ENCODE assay signal across 12 cellular contexts in genomic region chr3:11634081-11634635, GRCh38. TPM values are rescaled to one million over a fixed set of nuclear protein-coding genes. Genes with fewer than 3 reads are reported as not detected.
DNase-seq lines count a peak whose midpoint lies in the region; ATAC-seq and TF ChIP-seq lines count a peak whose summit lies in the region.
"Had no signal": no experiment of that assay in that cellular context is flagged by ENCODE, and none has a peak within 500 bp of the region (broad histone marks: within the 10 kb centered on the region; RNA-seq: fewer than 3 reads in every experiment).

No MANE protein-coding gene starts in this region.

- no peaks in the 10 kb centered on the region for H3K27me3 Mint-ChIP-seq in activated T-cell treated with anti-CD3 and anti-CD28 coated beads, Interleukin-2, amount 50 U/mL, for 72 hours (ENCODE audit: low read depth)
- no peaks in the 10 kb centered on the region for H3K27me3 Mint-ChIP-seq in activated naive CD8-positive, alpha-beta T cell treated with anti-CD3 and anti-CD28 coated beads, Interleukin-2, amount 50 U/mL, for 24 hours

- no peaks in the 10 kb centered on the region for H3K27me3 ChIP-seq in lower lobe of right lung (ENCODE audit: low read depth)
- no peaks in the 10 kb centered on the region for H3K27me3 ChIP-seq in suprapubic skin

- intact Hi-C loops in lower lobe of right lung (cut with DNase I), result no loop called here

- 74% methylated on average over 11 of the region's 11 CpGs for WGBS in suprapubic skin

- H3K4me1 ChIP-seq in lower lobe of right lung (peaks cover 70% of the 10 kb centered on the region), suprapubic skin (peaks cover 74% of the 10 kb centered on the region)

- H3K27ac ChIP-seq in lower lobe of right lung (peak overlapping the region; percentile 72), suprapubic skin (peak overlapping the region; percentile 12)

- no peak for TF ChIP-seq EP300 in suprapubic skin (IDR thresholded peaks at IDR 0.05)

- no peaks in the 10 kb centered on the region for H3K9me3 Mint-ChIP-seq in activated T-cell treated with anti-CD3 and anti-CD28 coated beads, Interleukin-2, amount 50 U/mL, for 72 hours
- H3K9me3 Mint-ChIP-seq in activated naive CD8-positive, alpha-beta T cell treated with anti-CD3 and anti-CD28 coated beads, Interleukin-2, amount 50 U/mL, for 24 hours, result no peaks in the 10 kb centered on the region

- in situ Hi-C loops in GM13976 (cut with MboI; ENCODE audit: low sequenced_read_pairs, unreplicated experiment), result no loop called here

- TF ChIP-seq CTCF in lower lobe of right lung (IDR thresholded peaks at IDR 0.05), result no peak
- no peak for TF ChIP-seq CTCF in suprapubic skin (IDR thresholded peaks at IDR 0.05)
- no peak for TF ChIP-seq CTCF in GM13976 (IDR thresholded peaks at IDR 0.05; ENCODE audit: borderline replicate concordance, control extremely low read depth, extremely low read depth, insufficient read depth, missing control alignments)

- H3K4me1 Mint-ChIP-seq in activated T-cell treated with anti-CD3 and anti-CD28 coated beads, Interleukin-2, amount 50 U/mL, for 72 hours (ENCODE audit: low read depth), result peaks cover 87% of the 10 kb centered on the region
- peaks cover 87% of the 10 kb centered on the region for H3K4me1 Mint-ChIP-seq in activated naive CD8-positive, alpha-beta T cell treated with anti-CD3 and anti-CD28 coated beads, Interleukin-2, amount 50 U/mL, for 24 hours

- H3K9me3 ChIP-seq in lower lobe of right lung, result no peaks in the 10 kb centered on the region
- no peaks in the 10 kb centered on the region for H3K9me3 ChIP-seq in suprapubic skin

- DNase-seq in activated T-cell treated with anti-CD3 and anti-CD28 coated beads, Interleukin-2, amount 50 U/mL, for 72 hours, result no peak
- no peak for DNase-seq in activated T-cell treated with anti-CD3 and anti-CD28 coated beads, Interleukin-2, amount 50 U/mL, for 48 hours
- no peak for DNase-seq in activated naive CD8-positive, alpha-beta T cell treated with anti-CD3 and anti-CD28 coated beads, Interleukin-2, amount 50 U/mL, for 24 hours
- no peak for DNase-seq in lower lobe of right lung
- DNase-seq in suprapubic skin (ENCODE audit: low spot score in 2 of 2), result no peak
- no peak for DNase-seq in GM13976 (ENCODE audit: low spot score)
- DNase-seq: activated CD4-positive, CD25-positive, alpha-beta regulatory T cell treated with anti-CD3 and anti-CD28 coated beads, Interleukin-2, amount 50 U/mL, for 72 hours; GDM1; NCI-H446; posterior cingulate gyrus had no signal

- peaks cover 0 to 1% of the 10 kb centered on the region in 2 donors for H3K36me3 Mint-ChIP-seq in activated T-cell treated with anti-CD3 and anti-CD28 coated beads, Interleukin-2, amount 50 U/mL, for 72 hours (ENCODE audit: insufficient read depth in 2 of 2)
- peaks cover 4% of the 10 kb centered on the region for H3K36me3 Mint-ChIP-seq in activated naive CD8-positive, alpha-beta T cell treated with anti-CD3 and anti-CD28 coated beads, Interleukin-2, amount 50 U/mL, for 24 hours (ENCODE audit: low read depth)

- no peak overlapping the region for H3K27ac Mint-ChIP-seq in activated T-cell treated with anti-CD3 and anti-CD28 coated beads, Interleukin-2, amount 50 U/mL, for 72 hours
- H3K27ac Mint-ChIP-seq in activated naive CD8-positive, alpha-beta T cell treated with anti-CD3 and anti-CD28 coated beads, Interleukin-2, amount 50 U/mL, for 24 hours, result peak overlapping the region; percentile 24

- peak overlapping the region; percentile 12 to 62 for H3K4me3 Mint-ChIP-seq in activated T-cell treated with anti-CD3 and anti-CD28 coated beads, Interleukin-2, amount 50 U/mL, for 72 hours
- peak overlapping the region; percentile 15 for H3K4me3 Mint-ChIP-seq in activated naive CD8-positive, alpha-beta T cell treated with anti-CD3 and anti-CD28 coated beads, Interleukin-2, amount 50 U/mL, for 24 hours

- H3K36me3 ChIP-seq in lower lobe of right lung, result no peaks in the 10 kb centered on the region
- no peaks in the 10 kb centered on the region for H3K36me3 ChIP-seq in suprapubic skin

- TF ChIP-seq POLR2A in suprapubic skin (IDR thresholded peaks at IDR 0.05), result no peak

- peak; percentile 33 to 67 for ATAC-seq in activated T-cell treated with anti-CD3 and anti-CD28 coated beads, Interleukin-2, amount 50 U/mL, for 72 hours (replicated peaks in 1 of 2)
- peak; percentile 53 for ATAC-seq in activated naive CD8-positive, alpha-beta T cell treated with anti-CD3 and anti-CD28 coated beads, Interleukin-2, amount 50 U/mL, for 24 hours
- peak; percentile 46 to 59 for ATAC-seq in lower lobe of right lung
- no peak for ATAC-seq in HG02938 (IDR thresholded peaks at IDR 0.05; ENCODE audit: unreplicated experiment)
- ATAC-seq in HG03378 (IDR thresholded peaks at IDR 0.05; ENCODE audit: unreplicated experiment), result no peak

- H3K4me3 ChIP-seq in lower lobe of right lung (peak overlapping the region; percentile 9), suprapubic skin (no peak overlapping the region)

RNA-seq across cellular contexts. Expression of gene VGLL4, which starts 9.6 kb away (rescaled TPM):
- total RNA-seq in activated T-cell treated with anti-CD3 and anti-CD28 coated beads, Interleukin-2, amount 50 U/mL, for 72 hours, result 10 to 100 TPM; 22.3 to 23.7 TPM
- total RNA-seq in lower lobe of right lung (45.5 TPM), suprapubic skin (10 to 100 TPM; 66.8 to 86.5 (median 75.9) TPM)

Comparison
In these comparisons a context has a peak if more than half of its experiments do, and no peak if none do; other contexts are left out.
1. ATAC-seq: peak in activated T-cell treated with anti-CD3 and anti-CD28 coated beads, Interleukin-2, amount 50 U/mL, for 72 hours (2 of 2), activated naive CD8-positive, alpha-beta T cell treated with anti-CD3 and anti-CD28 coated beads, Interleukin-2, amount 50 U/mL, for 24 hours (single experiment) and lower lobe of right lung (2 of 2); none in HG02938 (single experiment) and HG03378 (single experiment).